In genomic region chr10:122903861-122904260, GRCh38 we compare ENCODE assay signal across 21 cellular contexts. TPM values are rescaled to one million over a fixed set of nuclear protein-coding genes. Genes with fewer than 3 reads are reported as not detected.
"Had no signal": no experiment of that assay in that cellular context is flagged by ENCODE, and none has a peak within 500 bp of the region (broad histone marks: within the 10 kb centered on the region; RNA-seq: fewer than 3 reads in every experiment).

No MANE protein-coding gene starts in this region.

RNA-seq across cellular contexts. Expression of gene FAM24A, which starts 6.5 kb away (rescaled TPM):
- total RNA-seq: activated naive CD4-positive, alpha-beta T cell treated with anti-CD3 and anti-CD28 coated beads for 36 hours; activated naive CD4-positive, alpha-beta T cell treated with anti-CD3 and anti-CD28 coated beads, Interleukin-2, amount 50 U/mL, for 72 hours; activated naive CD8-positive, alpha-beta T cell treated with anti-CD3 and anti-CD28 coated beads for 36 hours; activated naive CD8-positive, alpha-beta T cell treated with anti-CD3 and anti-CD28 coated beads, Interleukin-2, amount 10 ng/mL, durations not matched to agents 7 days and 5 days; activated T-cell treated with anti-CD3 and anti-CD28 coated beads, Interleukin-2, amount 50 U/mL, for 4 hours; activated T-cell treated with anti-CD3 and anti-CD28 coated beads, Interleukin-2, amount 50 U/mL, for 72 hours; activated T-helper 1 cell treated with anti-CD3 and anti-CD28 coated beads, Interleukin-12 subunit alpha, Interleukin-12 subunit beta, Interleukin-2, Interleukin-4 antibody, amounts not matched to agents 30 ng/mL and 10 ng/mL and 1 ng/mL, durations not matched to agents 14 hours and 24 hours and 36 hours; activated T-helper 17 cell treated with anti-CD3 and anti-CD28 coated beads, Interleukin-2, amount 50 U/mL, for 72 hours; activated T-helper 2 cell treated with anti-CD3 and anti-CD28 coated beads, Interferon-gamma antibody, Interleukin-2, Interleukin-4, amounts not matched to agents 10 μg/mL and 5 μg/mL and 100 μg/mL, durations not matched to agents 14 hours and 24 hours and 36 hours; adrenal gland; aorta; ascending aorta; astrocyte; body of pancreas; breast epithelium; bronchial epithelial cell; cardiac muscle cell; cardiac septum; cerebellum; chondrocyte had no signal
- polyA plus RNA-seq: adipose tissue, adrenal gland, aorta, cardiac muscle cell had no signal

RNA-seq across cellular contexts. Expression of gene FAM24B, which starts 24.5 kb away (rescaled TPM):
- total RNA-seq: ascending aorta, chondrocyte had no signal
- polyA plus RNA-seq: cardiac muscle cell had no signal

RNA-seq across cellular contexts. Expression of gene CUZD1, which starts 58.2 kb away (rescaled TPM):
- total RNA-seq: ascending aorta, chondrocyte had no signal
- polyA plus RNA-seq: cardiac muscle cell had no signal
